ENCODE assay signal across 30 cellular contexts in the genomic region with DNA sequence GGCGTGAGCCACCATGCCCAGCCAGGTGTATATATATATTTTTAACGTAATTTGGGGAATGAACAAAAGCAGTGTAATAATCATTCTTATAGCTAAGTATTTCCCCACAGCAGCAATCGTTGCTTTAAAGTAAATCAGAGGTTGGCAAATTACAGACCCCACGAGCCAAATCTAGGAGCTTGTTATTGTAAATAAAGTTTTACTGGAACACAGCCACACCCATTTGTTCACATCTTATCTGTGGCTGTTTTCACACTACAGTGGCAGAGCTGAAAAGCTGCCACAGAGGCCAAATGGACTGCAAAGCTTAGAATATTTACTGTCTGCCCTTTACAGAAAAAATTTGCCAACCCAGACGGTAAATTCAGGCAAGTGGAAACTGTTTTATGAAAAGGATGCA. TPM values are rescaled to one million over a fixed set of nuclear protein-coding genes. Genes with fewer than 3 reads are reported as not detected.
"Had no signal": no experiment of that assay in that cellular context is flagged by ENCODE, and none has a peak within 500 bp of the region (broad histone marks: within the 10 kb centered on the region; RNA-seq: fewer than 3 reads in every experiment).

No MANE protein-coding gene starts in this region.

- H3K27me3 ChIP-seq: colonic mucosa, dorsolateral prefrontal cortex, esophagus muscularis mucosa, esophagus squamous epithelium, gastrocnemius medialis, heart left ventricle had no signal

- FAIRE-seq: colon, endometrium, endothelial cell of umbilical vein, frontal cortex had no signal

- H3K9me3 Mint-ChIP-seq: dendritic cell treated with granulocyte-macrophage colony-stimulating factor and Interleukin-4, amounts not matched to agents 40 ng/mL and 50 ng/mL, for 4 days; effector memory CD8-positive, alpha-beta T cell; endodermal cell had no signal

- H3K4me3 ChIP-seq: colonic mucosa, coronary artery, dorsolateral prefrontal cortex, esophagus muscularis mucosa, esophagus squamous epithelium, gastrocnemius medialis, gastroesophageal sphincter, heart left ventricle, heart right ventricle had no signal

- H3K27ac ChIP-seq: colonic mucosa, coronary artery, epithelial cell of prostate, esophagus muscularis mucosa, esophagus squamous epithelium, foreskin keratinocyte, gastrocnemius medialis, gastroesophageal sphincter, heart left ventricle, heart right ventricle had no signal

- H3K4me3 Mint-ChIP-seq: dendritic cell treated with granulocyte-macrophage colony-stimulating factor and Interleukin-4, amounts not matched to agents 40 ng/mL and 50 ng/mL, for 4 days; effector memory CD8-positive, alpha-beta T cell; endodermal cell had no signal

- H3K27me3 Mint-ChIP-seq: effector memory CD8-positive, alpha-beta T cell had no signal

- H3K36me3 ChIP-seq: colonic mucosa, esophagus muscularis mucosa, esophagus squamous epithelium, gastrocnemius medialis, gastroesophageal sphincter, heart left ventricle, heart right ventricle had no signal

- DNase-seq: colonic mucosa; cortex of kidney; dermis blood vessel endothelial cell; dorsolateral prefrontal cortex; effector CD4-positive, alpha-beta T cell; effector CD8-positive, alpha-beta T cell; effector memory CD4-positive, alpha-beta T cell; effector memory CD8-positive, alpha-beta T cell; endodermal cell; erythroblast; esophagus squamous epithelium; foreskin keratinocyte; foreskin melanocyte; gastrocnemius medialis; glutamatergic neuron; head of caudate nucleus; heart left ventricle; heart right ventricle had no signal

- H3K4me1 ChIP-seq: colonic mucosa, foreskin keratinocyte, gastrocnemius medialis had no signal

- ATAC-seq: effector memory CD8-positive, alpha-beta T cell; esophagus mucosa; foreskin keratinocyte; gastrocnemius medialis; gastroesophageal sphincter; heart left ventricle; heart right ventricle had no signal

- H3K4me1 Mint-ChIP-seq: endodermal cell had no signal

- H3K27ac Mint-ChIP-seq: dendritic cell treated with granulocyte-macrophage colony-stimulating factor and Interleukin-4, amounts not matched to agents 40 ng/mL and 50 ng/mL, for 4 days; effector memory CD8-positive, alpha-beta T cell; endodermal cell had no signal

- H3K9me3 ChIP-seq: colonic mucosa, esophagus muscularis mucosa, esophagus squamous epithelium, gastrocnemius medialis, gastroesophageal sphincter, heart left ventricle, heart right ventricle had no signal

RNA-seq across cellular contexts. Expression of a gene that starts 50.8 kb away (rescaled TPM):
- total RNA-seq: dermis microvascular lymphatic vessel endothelial cell, glomerular endothelial cell had no signal
